Comparison of ENCODE assay signal across 12 cellular contexts in genomic region chr16:551210-551609, GRCh38. TPM values are rescaled to one million over a fixed set of nuclear protein-coding genes. Genes with fewer than 3 reads are reported as not detected.
"Had no signal": no experiment of that assay in that cellular context is flagged by ENCODE, and none has a peak within 500 bp of the region (broad histone marks: within the 10 kb centered on the region; RNA-seq: fewer than 3 reads in every experiment).

No MANE protein-coding gene starts in this region.

- H3K4me1 ChIP-seq: HAP-1 had no signal

- H3K27ac ChIP-seq: GM23248 had no signal

- H3K4me3 ChIP-seq: GM23248, GM23338, HAP-1 had no signal

- DNase-seq: GM23248, GOT3, H7, H9, HCEC 1CT, HFFc6 had no signal

- H3K4me2 ChIP-seq: GM23338 had no signal

- H3K9ac ChIP-seq: GM23248 had no signal

- H3K9me3 ChIP-seq: HAP-1 had no signal

- ATAC-seq: GM23338, HCT116 had no signal

- H2AFZ ChIP-seq: GM23248, GM23338 had no signal

- FAIRE-seq: H1, H54 had no signal

RNA-seq across cellular contexts. Expression of gene PRR35, which starts 9.0 kb away (rescaled TPM):
- total RNA-seq: GM23248, H4, HFFc6 had no signal
- polyA plus RNA-seq: GM23248 had no signal
